In the genomic region with DNA sequence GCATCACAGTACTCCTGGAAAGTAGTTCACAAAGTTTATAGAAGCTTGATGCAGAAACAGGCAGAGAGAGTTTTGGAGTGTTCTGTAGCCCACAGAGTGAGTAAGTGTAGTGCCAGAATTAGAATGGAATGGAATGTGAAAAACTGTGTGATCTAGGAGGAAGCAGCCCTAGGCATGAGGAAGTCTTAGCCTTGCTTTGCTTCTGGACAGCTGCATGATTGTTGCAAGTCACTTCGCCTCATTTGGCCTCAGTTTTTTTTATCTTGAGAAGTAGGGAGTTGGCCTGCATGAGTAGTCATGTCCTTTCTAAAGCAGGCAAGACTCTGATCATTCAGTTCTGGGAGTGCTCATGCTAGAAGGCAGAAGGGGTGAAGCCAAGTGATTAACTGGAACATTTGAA, we compare ENCODE assay signal across 1 cellular context.
TF ChIP-seq lines count a peak whose summit lies in the region.

No MANE protein-coding gene starts in this region.

TF ChIP-seq in HepG2, 621 proteins besides CTCF, POLR2A, EP300 and RAD21 (continued from another document):
- TF ChIP-seq, protein P1, sequence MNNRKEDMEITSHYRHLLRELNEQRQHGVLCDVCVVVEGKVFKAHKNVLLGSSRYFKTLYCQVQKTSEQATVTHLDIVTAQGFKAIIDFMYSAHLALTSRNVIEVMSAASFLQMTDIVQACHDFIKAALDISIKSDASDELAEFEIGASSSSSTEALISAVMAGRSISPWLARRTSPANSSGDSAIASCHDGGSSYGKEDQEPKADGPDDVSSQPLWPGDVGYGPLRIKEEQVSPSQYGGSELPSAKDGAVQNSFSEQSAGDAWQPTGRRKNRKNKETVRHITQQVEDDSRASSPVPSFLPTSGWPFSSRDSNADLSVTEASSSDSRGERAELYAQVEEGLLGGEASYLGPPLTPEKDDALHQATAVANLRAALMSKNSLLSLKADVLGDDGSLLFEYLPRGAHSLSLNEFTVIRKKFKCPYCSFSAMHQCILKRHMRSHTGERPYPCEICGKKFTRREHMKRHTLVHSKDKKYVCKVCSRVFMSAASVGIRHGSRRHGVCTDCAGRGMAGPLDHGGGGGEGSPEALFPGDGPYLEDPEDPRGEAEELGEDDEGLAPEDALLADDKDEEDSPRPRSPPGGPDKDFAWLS (CRISPR knock-in tag; IDR thresholded peaks at IDR 0.05; ENCODE audit: borderline replicate concordance): no peak
- TF ChIP-seq RXRB (CRISPR knock-in tag; IDR thresholded peaks at IDR 0.05; ENCODE audit: borderline replicate concordance) (no peak), GATA4 (IDR thresholded peaks at IDR 0.05; ENCODE audit: borderline replicate concordance, low read depth) (no peak), ZNF33B (CRISPR knock-in tag; IDR thresholded peaks at IDR 0.05) (no peak), ZNF264 (CRISPR knock-in tag; IDR thresholded peaks at IDR 0.05) (no peak), KLF13 (CRISPR knock-in tag; IDR thresholded peaks at IDR 0.05) (no peak), FIP1L1 (IDR thresholded peaks at IDR 0.05; ENCODE audit: borderline replicate concordance, insufficient read depth, low read depth, low read length) (no peak), ZNF790 (CRISPR knock-in tag; IDR thresholded peaks at IDR 0.05; ENCODE audit: borderline replicate concordance) (no peak), MLLT10 (CRISPR knock-in tag; IDR thresholded peaks at IDR 0.05) (no peak)
- TF ChIP-seq, protein P2, sequence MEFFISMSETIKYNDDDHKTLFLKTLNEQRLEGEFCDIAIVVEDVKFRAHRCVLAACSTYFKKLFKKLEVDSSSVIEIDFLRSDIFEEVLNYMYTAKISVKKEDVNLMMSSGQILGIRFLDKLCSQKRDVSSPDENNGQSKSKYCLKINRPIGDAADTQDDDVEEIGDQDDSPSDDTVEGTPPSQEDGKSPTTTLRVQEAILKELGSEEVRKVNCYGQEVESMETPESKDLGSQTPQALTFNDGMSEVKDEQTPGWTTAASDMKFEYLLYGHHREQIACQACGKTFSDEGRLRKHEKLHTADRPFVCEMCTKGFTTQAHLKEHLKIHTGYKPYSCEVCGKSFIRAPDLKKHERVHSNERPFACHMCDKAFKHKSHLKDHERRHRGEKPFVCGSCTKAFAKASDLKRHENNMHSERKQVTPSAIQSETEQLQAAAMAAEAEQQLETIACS (CRISPR knock-in tag; IDR thresholded peaks at IDR 0.05): no peak
- TF ChIP-seq, protein P3, sequence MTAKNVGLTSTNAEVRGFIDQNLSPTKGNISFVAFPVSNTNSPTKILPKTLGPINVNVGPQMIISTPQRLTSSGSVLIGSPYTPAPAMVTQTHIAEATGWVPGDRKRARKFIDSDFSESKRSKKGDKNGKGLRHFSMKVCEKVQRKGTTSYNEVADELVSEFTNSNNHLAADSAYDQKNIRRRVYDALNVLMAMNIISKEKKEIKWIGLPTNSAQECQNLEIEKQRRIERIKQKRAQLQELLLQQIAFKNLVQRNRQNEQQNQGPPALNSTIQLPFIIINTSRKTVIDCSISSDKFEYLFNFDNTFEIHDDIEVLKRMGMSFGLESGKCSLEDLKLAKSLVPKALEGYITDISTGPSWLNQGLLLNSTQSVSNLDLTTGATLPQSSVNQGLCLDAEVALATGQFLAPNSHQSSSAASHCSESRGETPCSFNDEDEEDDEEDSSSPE (CRISPR knock-in tag; IDR thresholded peaks at IDR 0.05): no peak
- TF ChIP-seq, protein P4, sequence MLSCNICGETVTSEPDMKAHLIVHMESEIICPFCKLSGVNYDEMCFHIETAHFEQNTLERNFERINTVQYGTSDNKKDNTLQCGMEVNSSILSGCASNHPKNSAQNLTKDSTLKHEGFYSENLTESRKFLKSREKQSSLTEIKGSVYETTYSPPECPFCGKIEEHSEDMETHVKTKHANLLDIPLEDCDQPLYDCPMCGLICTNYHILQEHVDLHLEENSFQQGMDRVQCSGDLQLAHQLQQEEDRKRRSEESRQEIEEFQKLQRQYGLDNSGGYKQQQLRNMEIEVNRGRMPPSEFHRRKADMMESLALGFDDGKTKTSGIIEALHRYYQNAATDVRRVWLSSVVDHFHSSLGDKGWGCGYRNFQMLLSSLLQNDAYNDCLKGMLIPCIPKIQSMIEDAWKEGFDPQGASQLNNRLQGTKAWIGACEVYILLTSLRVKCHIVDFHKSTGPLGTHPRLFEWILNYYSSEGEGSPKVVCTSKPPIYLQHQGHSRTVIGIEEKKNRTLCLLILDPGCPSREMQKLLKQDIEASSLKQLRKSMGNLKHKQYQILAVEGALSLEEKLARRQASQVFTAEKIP (CRISPR knock-in tag; IDR thresholded peaks at IDR 0.05; ENCODE audit: borderline replicate concordance): no peak
- TF ChIP-seq, protein P5, sequence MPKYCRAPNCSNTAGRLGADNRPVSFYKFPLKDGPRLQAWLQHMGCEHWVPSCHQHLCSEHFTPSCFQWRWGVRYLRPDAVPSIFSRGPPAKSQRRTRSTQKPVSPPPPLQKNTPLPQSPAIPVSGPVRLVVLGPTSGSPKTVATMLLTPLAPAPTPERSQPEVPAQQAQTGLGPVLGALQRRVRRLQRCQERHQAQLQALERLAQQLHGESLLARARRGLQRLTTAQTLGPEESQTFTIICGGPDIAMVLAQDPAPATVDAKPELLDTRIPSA (CRISPR knock-in tag; IDR thresholded peaks at IDR 0.05; ENCODE audit: borderline replicate concordance): no peak
